1 cellular context compared by ENCODE assay signal in the genomic region with DNA sequence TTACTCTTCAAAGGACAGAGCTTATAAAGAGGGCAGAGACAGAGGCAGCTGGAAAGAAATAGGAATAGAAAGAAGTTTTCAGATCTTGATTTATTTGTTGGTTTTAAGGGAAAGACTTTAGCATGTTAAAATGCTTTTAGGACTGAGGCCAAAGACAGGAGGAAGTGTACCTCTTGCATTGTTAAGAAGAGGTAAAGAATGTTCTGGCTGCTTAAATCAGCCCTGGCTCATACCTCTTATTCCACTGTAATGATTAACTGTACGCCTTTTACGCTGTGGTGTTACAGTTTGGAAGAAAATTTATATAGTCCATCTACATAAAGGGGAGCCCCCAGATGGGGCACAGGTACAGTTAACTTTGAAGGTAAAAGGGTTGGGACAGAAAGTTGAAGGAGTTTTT.
TF ChIP-seq lines count a peak whose summit lies in the region.

No MANE protein-coding gene starts in this region.

TF ChIP-seq in endothelial cell of umbilical vein, 7 proteins besides CTCF, POLR2A, EP300 and RAD21:
- no peak for TF ChIP-seq POLR2AphosphoS5 (IDR thresholded peaks at IDR 0.05; ENCODE audit: insufficient read depth, low read depth, low read length)
- no peak for TF ChIP-seq JUN (IDR thresholded peaks at IDR 0.05; ENCODE audit: borderline replicate concordance, insufficient read depth, insufficient read length, low read depth)
- TF ChIP-seq GATA2 (IDR thresholded peaks at IDR 0.05; ENCODE audit: insufficient read depth, insufficient read length, low read depth, low read length): no peak
- TF ChIP-seq EZH2 (IDR thresholded peaks at IDR 0.05; ENCODE audit: borderline replicate concordance, low read depth, low read length, severe bottlenecking): no peak
- TF ChIP-seq, protein P1, sequence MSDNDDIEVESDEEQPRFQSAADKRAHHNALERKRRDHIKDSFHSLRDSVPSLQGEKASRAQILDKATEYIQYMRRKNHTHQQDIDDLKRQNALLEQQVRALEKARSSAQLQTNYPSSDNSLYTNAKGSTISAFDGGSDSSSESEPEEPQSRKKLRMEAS (IDR thresholded peaks at IDR 0.05; ENCODE audit: insufficient read depth, insufficient read length): no peak
- TF ChIP-seq MYC (IDR thresholded peaks at IDR 0.05; ENCODE audit: low read depth, low read length): no peak
- no peak for TF ChIP-seq FOS (IDR thresholded peaks at IDR 0.05; ENCODE audit: borderline replicate concordance, insufficient read depth, low read length)
TF ChIP-seq in endothelial cell of umbilical vein: peak in this region for 0.
